In genomic region chr1:64136749-64137568, GRCh38 we compare ENCODE assay signal across 8 cellular contexts.
DNase-seq lines count a peak whose midpoint lies in the region; ATAC-seq and TF ChIP-seq lines count a peak whose summit lies in the region.

No MANE protein-coding gene starts in this region.

- no peak for DNase-seq in Right ventricle myocardium inferior (ENCODE audit: missing footprints)
- no peak for DNase-seq in cardiac septum (ENCODE audit: low spot score)
- peak; percentile 47 for DNase-seq in NCI-H2196 treated with DMSO at 0.1 percent for 48 hours (lab: John Stamatoyannopoulos, UW; ENCODE audit: unreplicated experiment)
- peak; percentile 73 for DNase-seq in activated CD4-positive, CD25-positive, alpha-beta regulatory T cell treated with anti-CD3 and anti-CD28 coated beads, Interleukin-2, amount 50 U/mL, for 72 hours
- DNase-seq in cerebellum (ENCODE audit: low spot score): peak; percentile 67
- peak in 1 of 2 donors; percentile 54 for DNase-seq in left lung
- DNase-seq in stimulated activated CD4-positive, alpha-beta T cell treated with anti-CD3 and anti-CD28 coated beads, Interleukin-4, amount 100 ng/mL, for 24 hours: peak; percentile 70

- no peaks in the 10 kb centered on the region for H3K27me3 ChIP-seq in left lung

- no peak overlapping the region for H3K4me3 ChIP-seq in left lung

- no peaks in the 10 kb centered on the region for H3K36me3 ChIP-seq in left lung

- ATAC-seq in Right ventricle myocardium inferior (peak; percentile 90), HG03064 (IDR thresholded peaks at IDR 0.05; ENCODE audit: low read depth, unreplicated experiment) (peak; percentile 77), left lung (peak; percentile 94)

- H3K9me3 ChIP-seq in left lung: no peaks in the 10 kb centered on the region

- peaks cover 0 to 8% of the 10 kb centered on the region in 2 donors for H3K4me1 ChIP-seq in left lung

- peak; percentile 76 to 78 for TF ChIP-seq CTCF in left lung (IDR thresholded peaks at IDR 0.05)

- intact Hi-C loops in Right ventricle myocardium inferior (cut with DNase I): loop anchor here (1.0 to 10.0 kb wide), 4 partner anchors 92 to 520 kb away; partner anchors contain the start of gene ROR1
- intact Hi-C loops in cardiac septum (cut with DNase I): loop anchor here (2.0 to 5.0 kb wide), 5 partner anchors 200 to 520 kb away; no protein-coding TSS in a partner anchor
- intact Hi-C loops in left lung (cut with DNase I): no loop called here

- H3K27ac ChIP-seq in left lung: peak overlapping the region in 1 of 2 donors; percentile 15

Comparison
In these comparisons a context has a peak if more than half of its experiments do, and no peak if none do; other contexts are left out.
1. DNase-seq: peak in NCI-H2196 treated with DMSO at 0.1 percent for 48 hours (single experiment), activated CD4-positive, CD25-positive, alpha-beta regulatory T cell treated with anti-CD3 and anti-CD28 coated beads, Interleukin-2, amount 50 U/mL, for 72 hours (single experiment), cerebellum (single experiment) and stimulated activated CD4-positive, alpha-beta T cell treated with anti-CD3 and anti-CD28 coated beads, Interleukin-4, amount 100 ng/mL, for 24 hours (single experiment); none in Right ventricle myocardium inferior (single experiment) and cardiac septum (single experiment).
2. intact Hi-C loops: an anchor here in Right ventricle myocardium inferior (1.0 to 10.0 kb wide) and cardiac septum (2.0 to 5.0 kb wide); none called in left lung.
3. Peak in every context shown above with its lines, with median percentiles within 50 percentile points of each other: ATAC-seq.